In the genomic region with DNA sequence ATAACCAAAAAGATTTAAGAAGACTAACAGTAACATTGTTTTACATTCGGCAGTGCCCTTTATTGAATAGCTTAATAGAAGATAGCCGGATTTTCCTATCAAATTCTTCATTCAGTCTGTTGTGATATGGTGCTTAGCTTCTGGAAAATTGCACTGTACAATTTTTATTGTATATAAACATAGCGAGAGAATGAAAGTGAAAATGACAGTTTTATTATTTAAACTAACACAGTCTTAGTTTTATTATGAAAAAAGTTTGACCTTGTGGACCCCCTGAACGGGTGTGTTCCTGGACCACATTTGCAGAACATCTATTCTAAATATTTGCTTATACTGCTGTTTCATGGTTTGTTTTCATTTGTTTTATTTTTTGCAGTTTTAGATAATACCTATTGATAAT, we compare ENCODE assay signal across 35 cellular contexts. TPM values are rescaled to one million over a fixed set of nuclear protein-coding genes. Genes with fewer than 3 reads are reported as not detected.
DNase-seq lines count a peak whose midpoint lies in the region; ATAC-seq, FAIRE-seq and TF ChIP-seq lines count a peak whose summit lies in the region.
"Had no signal": no experiment of that assay in that cellular context is flagged by ENCODE, and none has a peak within 500 bp of the region (broad histone marks: within the 10 kb centered on the region; RNA-seq: fewer than 3 reads in every experiment).

No MANE protein-coding gene starts in this region.

- H3K9me3 Mint-ChIP-seq in central memory CD8-positive, alpha-beta T cell: no peaks in the 10 kb centered on the region
- H3K9me3 Mint-ChIP-seq in naive thymus-derived CD4-positive, alpha-beta T cell: no peaks in the 10 kb centered on the region
- H3K9me3 Mint-ChIP-seq: activated B cell treated with CpG ODN at 0.5 μM for 24 hours; activated CD4-positive, alpha-beta T cell treated with anti-CD3 and anti-CD28 coated beads, Interleukin-2, amount 10 ng/mL, durations not matched to agents 7 days and 5 days; activated T-cell treated with anti-CD3 and anti-CD28 coated beads, Interleukin-2, amount 50 U/mL, for 4 hours; neural progenitor cell had no signal

- no peaks in the 10 kb centered on the region for H3K27me3 ChIP-seq in HepG2 (ENCODE audit: control insufficient read depth in 1 of 2, insufficient read depth in 2 of 2, low read length in 2 of 2)
- no peaks in the 10 kb centered on the region for H3K27me3 ChIP-seq in right lobe of liver
- H3K27me3 ChIP-seq in naive thymus-derived CD4-positive, alpha-beta T cell (ENCODE audit: control insufficient read depth in 2 of 2, insufficient read depth in 2 of 2, low read length in 2 of 2): no peaks in the 10 kb centered on the region
- H3K27me3 ChIP-seq in brain microvascular endothelial cell (replicated peaks): no peaks in the 10 kb centered on the region
- H3K27me3 ChIP-seq: neural progenitor cell, right atrium auricular region, upper lobe of left lung had no signal

- H4K20me1 ChIP-seq in HepG2 (ENCODE audit: insufficient read depth, low read length): peaks cover 13% of the 10 kb centered on the region

- in situ Hi-C loops in HepG2 (cut with HindIII; ENCODE audit: extremely low pct_ligation_motif_present, low pct_unique_long_range_greater_than_20kb): no loop called here
- in situ Hi-C loops in ACHN (cut with HindIII; ENCODE audit: low pct_ligation_motif_present, low pct_unique_long_range_greater_than_20kb, low sequenced_read_pairs): no loop called here
- in situ Hi-C loops in brain microvascular endothelial cell (cut with HindIII; ENCODE audit: low pct_ligation_motif_present, low sequenced_read_pairs): no loop called here

- no peak for FAIRE-seq in HepG2 (lab: Jason Lieb, UNC)
- FAIRE-seq: A549, GM18507, H1, HTR-8/SVneo, K562, RCC 7860 had no signal

- H3K27me3 Mint-ChIP-seq in central memory CD8-positive, alpha-beta T cell: no peaks in the 10 kb centered on the region
- no peaks in the 10 kb centered on the region for H3K27me3 Mint-ChIP-seq in naive thymus-derived CD4-positive, alpha-beta T cell
- H3K27me3 Mint-ChIP-seq: activated B cell treated with CpG ODN at 0.5 μM for 24 hours; activated CD4-positive, alpha-beta T cell treated with anti-CD3 and anti-CD28 coated beads, Interleukin-2, amount 10 ng/mL, durations not matched to agents 7 days and 5 days had no signal

- H3K4me1 Mint-ChIP-seq in central memory CD8-positive, alpha-beta T cell: peaks cover 50% of the 10 kb centered on the region
- H3K4me1 Mint-ChIP-seq in naive thymus-derived CD4-positive, alpha-beta T cell: peaks cover 28 to 92% (median 69%) of the 10 kb centered on the region in 7 donors

- peaks cover 66% of the 10 kb centered on the region for H3K4me1 ChIP-seq in HepG2 (ENCODE audit: insufficient read depth, low read length)
- H3K4me1 ChIP-seq in right lobe of liver: peaks cover 0 to 71% (median 17%) of the 10 kb centered on the region in 4 donors
- peaks cover 28 to 52% of the 10 kb centered on the region in 2 donors for H3K4me1 ChIP-seq in naive thymus-derived CD4-positive, alpha-beta T cell (ENCODE audit: control insufficient read depth in 2 of 2, insufficient read depth in 2 of 2, low read length in 2 of 2)

- TF ChIP-seq RAD21 in HepG2 (CRISPR knock-in tag; IDR thresholded peaks at IDR 0.05): no peak

- intact Hi-C loops in HepG2 (cut with micrococcal nuclease; ENCODE audit: unreplicated experiment): no loop called here
- intact Hi-C loops in right lobe of liver (cut with DNase I): no loop called here
- intact Hi-C loops in naive thymus-derived CD4-positive, alpha-beta T cell (cut with micrococcal nuclease): no loop called here

- TF ChIP-seq CTCF in HepG2 (CRISPR knock-in tag; IDR thresholded peaks at IDR 0.05) (no peak), right lobe of liver (IDR thresholded peaks at IDR 0.05) (no peak), brain microvascular endothelial cell (IDR thresholded peaks at IDR 0.05; ENCODE audit: low read depth, low read length, missing control alignments) (no peak)

- TF ChIP-seq EP300 in HepG2 (IDR thresholded peaks at IDR 0.05; ENCODE audit: low read depth in 2 of 2, low read length in 2 of 2): no peak
- no peak for TF ChIP-seq EP300 in HepG2 (CRISPR knock-in tag; IDR thresholded peaks at IDR 0.05; ENCODE audit: borderline replicate concordance)

- no peak overlapping the region for H2AFZ ChIP-seq in HepG2 (ENCODE audit: low read length)
- H2AFZ ChIP-seq: neural progenitor cell had no signal

- peaks cover 22% of the 10 kb centered on the region for H3K36me3 Mint-ChIP-seq in central memory CD8-positive, alpha-beta T cell (ENCODE audit: insufficient read depth)
- peaks cover 1 to 37% (median 18%) of the 10 kb centered on the region in 5 donors for H3K36me3 Mint-ChIP-seq in naive thymus-derived CD4-positive, alpha-beta T cell

- POLR2A ChIA-PET in HepG2 (lab: Yijun Ruan, JAX): interaction anchor here (1.0 kb wide), 1 partner anchor 9 kb away, joined by 6 read pairs; a partner anchor contains a TSS
- POLR2A ChIA-PET in naive thymus-derived CD4-positive, alpha-beta T cell (lab: Charles Lee): interaction anchor here (0.6 to 4.3 kb wide), 9 partner anchors 8 to 147 kb away, joined by 3 to 14 read pairs (median 3); a partner anchor contains a TSS

- 76% methylated on average over 4 of the region's 4 CpGs for WGBS in HepG2 (ENCODE audit: low lambda C conversion rate)
- 45% methylated on average over 4 of the region's 4 CpGs for WGBS in right lobe of liver (ENCODE audit: insufficient coverage, low coverage, low lambda C conversion rate, missing lambda C conversion rate)

- DNase-seq in HepG2 (ENCODE audit: low spot score) (no peak), right lobe of liver (no peak), ACHN (no peak), brain microvascular endothelial cell (no peak)
- DNase-seq in central memory CD8-positive, alpha-beta T cell (ENCODE audit: low spot score in 2 of 2): no peak
- DNase-seq in naive thymus-derived CD4-positive, alpha-beta T cell: no peak
- DNase-seq: activated B cell treated with CpG ODN at 0.5 μM for 24 hours; activated CD4-positive, alpha-beta T cell treated with anti-CD3 and anti-CD28 coated beads, Interleukin-2, amount 10 ng/mL, durations not matched to agents 7 days and 5 days; activated naive CD4-positive, alpha-beta T cell treated with Interleukin-2 at 50 U/mL for 16 hours; activated T-cell treated with anti-CD3 and anti-CD28 coated beads, Interleukin-2, amount 50 U/mL, for 4 hours; AML-193; amygdala; DMS153; hippocampal formation; left cardiac atrium; mammary epithelial cell; NCI-H1092; NCI-H1694 treated with DMSO at 0.1 percent for 48 hours; NCI-H2171; SHP77 treated with DMSO at 0.1 percent for 48 hours; stimulated activated CD4-positive, alpha-beta T cell treated with anti-CD3 and anti-CD28 coated beads, Interleukin-2, amount 100 ng/mL, for 24 hours; substantia nigra; T1000 had no signal

- peak overlapping the region; percentile 29 for H3K4me3 Mint-ChIP-seq in central memory CD8-positive, alpha-beta T cell
- peak overlapping the region in 7 of 10 donors; percentile 36 to 69 (median 56) for H3K4me3 Mint-ChIP-seq in naive thymus-derived CD4-positive, alpha-beta T cell
- H3K4me3 Mint-ChIP-seq: activated B cell treated with CpG ODN at 0.5 μM for 24 hours; activated CD4-positive, alpha-beta T cell treated with anti-CD3 and anti-CD28 coated beads, Interleukin-2, amount 10 ng/mL, durations not matched to agents 7 days and 5 days; activated T-cell treated with anti-CD3 and anti-CD28 coated beads, Interleukin-2, amount 50 U/mL, for 4 hours; neural progenitor cell had no signal

- TF ChIP-seq POLR2A in HepG2 (IDR thresholded peaks at IDR 0.05; ENCODE audit: insufficient read depth in 1 of 2, low read depth in 2 of 2, low read length in 2 of 2) (no peak), right lobe of liver (IDR thresholded peaks at IDR 0.05) (no peak)

- peaks cover 0 to 5% of the 10 kb centered on the region in 2 experiments; a peak in 1 of 5 replicates for H3K36me3 ChIP-seq in HepG2 (replicated peaks in 1 of 2; ENCODE audit: control insufficient read depth in 1 of 2, insufficient read depth in 2 of 2, low read length in 2 of 2)
- H3K36me3 ChIP-seq in right lobe of liver: peaks cover 0 to 8% (median under 1%) of the 10 kb centered on the region in 4 donors
- H3K36me3 ChIP-seq in naive thymus-derived CD4-positive, alpha-beta T cell (ENCODE audit: control insufficient read depth in 2 of 3, insufficient read depth in 3 of 3, low read length in 3 of 3): peaks cover 0 to 13% (median 4%) of the 10 kb centered on the region in 3 experiments
- H3K36me3 ChIP-seq in brain microvascular endothelial cell (replicated peaks): no peaks in the 10 kb centered on the region
- H3K36me3 ChIP-seq: neural progenitor cell had no signal

- BruUV-seq in HepG2 (replicated peaks; lab: Mats Ljungman, UMichigan): no TSS peak

- CTCF ChIA-PET in HepG2 (lab: Yijun Ruan, JAX; ENCODE audit: low intra/inter-chr PET ratio, low total read pairs): no interaction called here
- CTCF ChIA-PET in naive thymus-derived CD4-positive, alpha-beta T cell (lab: Charles Lee): interaction anchor here (1.7 kb wide), 1 partner anchor 115 kb away, joined by 8 read pairs; no protein-coding TSS in a partner anchor

- no peak overlapping the region for H3K4me2 ChIP-seq in HepG2 (ENCODE audit: low read depth, low read length)
- H3K4me2 ChIP-seq: A549, neural progenitor cell had no signal

- peak overlapping the region; percentile 82 for H3K27ac Mint-ChIP-seq in central memory CD8-positive, alpha-beta T cell (ENCODE audit: low read depth)
- peak overlapping the region in 5 of 9 donors; percentile 15 to 78 (median 52) for H3K27ac Mint-ChIP-seq in naive thymus-derived CD4-positive, alpha-beta T cell
- H3K27ac Mint-ChIP-seq: activated B cell treated with CpG ODN at 0.5 μM for 24 hours; activated CD4-positive, alpha-beta T cell treated with anti-CD3 and anti-CD28 coated beads, Interleukin-2, amount 10 ng/mL, durations not matched to agents 7 days and 5 days; neural progenitor cell had no signal

- H3K27ac ChIP-seq in HepG2 (ENCODE audit: extremely low read length, insufficient read depth, low read length): no peak overlapping the region
- H3K27ac ChIP-seq in right lobe of liver: no peak overlapping the region
- H3K27ac ChIP-seq in naive thymus-derived CD4-positive, alpha-beta T cell (ENCODE audit: low read depth, low read length): peak overlapping the region; percentile 22
- H3K27ac ChIP-seq in brain microvascular endothelial cell: no peak overlapping the region
- H3K27ac ChIP-seq: A549, epithelial cell of prostate, neural progenitor cell, right atrium auricular region had no signal

- H3K9me3 ChIP-seq in HepG2 (ENCODE audit: low read length) (no peaks in the 10 kb centered on the region), right lobe of liver (no peaks in the 10 kb centered on the region)
- H3K9me3 ChIP-seq in naive thymus-derived CD4-positive, alpha-beta T cell (ENCODE audit: control insufficient read depth in 2 of 3, low read length in 3 of 3): no peaks in the 10 kb centered on the region
- H3K9me3 ChIP-seq: A549, right atrium auricular region, upper lobe of left lung had no signal

- H3K4me3 ChIP-seq in HepG2 (replicated peaks in 1 of 3; ENCODE audit: insufficient read depth in 1 of 3, low read depth in 2 of 3, low read length in 3 of 3): no peak overlapping the region
- no peak overlapping the region for H3K4me3 ChIP-seq in right lobe of liver
- no peak overlapping the region for H3K4me3 ChIP-seq in naive thymus-derived CD4-positive, alpha-beta T cell (ENCODE audit: low read length)
- no peak overlapping the region for H3K4me3 ChIP-seq in brain microvascular endothelial cell (ENCODE audit: low read depth, low read length)
- H3K4me3 ChIP-seq: A549, K562, neural progenitor cell, right atrium auricular region, upper lobe of left lung had no signal

- no peak overlapping the region for H3K9ac ChIP-seq in HepG2 (ENCODE audit: insufficient read depth, low read depth, low read length)
- H3K9ac ChIP-seq: neural progenitor cell had no signal

- ATAC-seq in HepG2 (no peak), right lobe of liver (no peak), GM18511 (IDR thresholded peaks at IDR 0.05; ENCODE audit: unreplicated experiment) (no peak), HG03460 (IDR thresholded peaks at IDR 0.05; ENCODE audit: unreplicated experiment) (no peak)
- no peak for ATAC-seq in central memory CD8-positive, alpha-beta T cell (replicated peaks; ENCODE audit: extremely low read depth, poor library complexity, severe bottlenecking)
- ATAC-seq in naive thymus-derived CD4-positive, alpha-beta T cell: no peak
- ATAC-seq: A549, K562, left cardiac atrium had no signal

- peaks cover 72% of the 10 kb centered on the region for H3K79me2 ChIP-seq in HepG2 (ENCODE audit: insufficient read depth, low read length)

RNA-seq across cellular contexts. Expression of a gene that starts 8.6 kb away (rescaled TPM):
- total RNA-seq in HepG2 (2016; rRNA removed; fragmentation: Illumina TruSeq; extraction: Trizol) (80.7 and 158 TPM in 2 replicates), right lobe of liver (100 to 1,000 TPM; 203 to 381 (median 320) TPM)
- total RNA-seq in HepG2 (2016; cell fraction: cytosol; rRNA removed; fragmentation: Illumina TruSeq; extraction: Trizol; ENCODE audit: low read depth): 19.7 and 23.5 TPM in 2 replicates
- 78.9 and 158 TPM in 2 replicates for total RNA-seq in HepG2 (2016; cell fraction: insoluble cytoplasmic fraction; rRNA removed; fragmentation: Illumina TruSeq; extraction: Trizol)
- 28.8 and 29.1 TPM in 2 replicates for total RNA-seq in HepG2 (2016; cell fraction: membrane; rRNA removed; fragmentation: Illumina TruSeq; extraction: Trizol)
- 139 and 183 TPM in 2 replicates for total RNA-seq in HepG2 (2016; cell fraction: nucleus; rRNA removed; fragmentation: Illumina TruSeq; extraction: Trizol)
- 285 and 373 TPM in 2 replicates for polyA plus RNA-seq in HepG2 (2011; rRNA removed)
- polyA plus RNA-seq in HepG2 (2011; cell fraction: cytosol; rRNA removed): 119 and 216 TPM in 2 replicates
- polyA plus RNA-seq in HepG2 (2011; cell fraction: nucleus; rRNA removed): 51.2 and 79.9 TPM in 2 replicates
- 312 and 366 TPM in 2 replicates for polyA plus RNA-seq in HepG2 (2012)
- 32.7 and 38.7 TPM in 2 replicates for polyA plus RNA-seq in HepG2 (2016; cell fraction: cytosol; fragmentation: Illumina TruSeq; extraction: Trizol; ENCODE audit: low read depth)
- polyA plus RNA-seq in HepG2 (2016; cell fraction: insoluble cytoplasmic fraction; fragmentation: Illumina TruSeq; extraction: Trizol; ENCODE audit: low read depth): 145 and 159 TPM in 2 replicates
- 44.0 and 47.1 TPM in 2 replicates for polyA plus RNA-seq in HepG2 (2016; cell fraction: membrane; fragmentation: Illumina TruSeq; extraction: Trizol; ENCODE audit: low read depth)
- polyA plus RNA-seq in HepG2 (2016; cell fraction: nucleus; fragmentation: Illumina TruSeq; extraction: Trizol; ENCODE audit: insufficient read depth, low read depth): 391 and 415 TPM in 2 replicates
- 16.4 and 36.7 TPM in 2 replicates for polyA minus RNA-seq in HepG2 (2011; rRNA and poly(A)+ RNA removed; ENCODE audit: low replicate concordance)
- polyA minus RNA-seq in HepG2 (2011; cell fraction: cytosol; rRNA and poly(A)+ RNA removed): 139 and 194 TPM in 2 replicates
- polyA minus RNA-seq in HepG2 (2011; cell fraction: nucleus; rRNA and poly(A)+ RNA removed): 29.0 and 53.7 TPM in 2 replicates
- total RNA-seq in naive thymus-derived CD4-positive, alpha-beta T cell: 100 to 1,000 TPM; 190 to 733 (median 412) TPM
- polyA plus RNA-seq in naive thymus-derived CD4-positive, alpha-beta T cell: 1,000 to 10,000 TPM; 1,112 to 1,479 TPM
